Comparison of ENCODE assay signal across 31 cellular contexts in the genomic region with DNA sequence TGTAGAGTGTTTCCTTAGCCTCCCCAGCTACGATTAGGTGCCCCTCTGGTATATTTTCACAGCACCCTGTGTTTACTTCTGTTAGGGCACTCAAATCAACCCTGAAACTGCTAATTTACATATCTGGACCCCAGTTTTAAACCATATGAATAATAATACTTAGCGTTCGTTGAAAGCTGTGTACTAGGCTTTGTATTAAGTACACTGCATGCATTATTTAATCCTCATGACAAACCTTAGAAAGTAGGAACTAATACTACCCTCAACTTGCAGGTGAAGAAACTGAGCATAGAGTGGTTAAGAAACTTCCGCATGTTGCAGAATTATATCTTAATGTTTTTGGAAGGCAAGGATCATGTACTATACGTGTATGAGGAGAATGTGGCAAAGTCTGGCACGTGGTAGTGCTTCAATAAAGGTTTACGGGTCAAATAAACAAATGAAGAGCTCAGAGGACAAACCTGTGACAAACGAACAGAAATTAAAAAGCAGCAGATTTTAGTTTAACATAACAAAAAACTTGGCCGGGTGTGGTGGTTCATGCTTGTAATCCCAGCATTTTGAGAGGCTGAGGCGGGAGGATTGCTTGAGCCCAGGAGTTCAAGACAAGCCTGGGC.
"Had no signal": no experiment of that assay in that cellular context is flagged by ENCODE, and none has a peak within 500 bp of the region (broad histone marks: within the 10 kb centered on the region; RNA-seq: fewer than 3 reads in every experiment).

No MANE protein-coding gene starts in this region.

- H3K4me1 ChIP-seq: body of pancreas, breast epithelium had no signal

- H3K9me3 Mint-ChIP-seq: activated naive CD4-positive, alpha-beta T cell treated with anti-CD3 and anti-CD28 coated beads, Interleukin-2, amount 50 U/mL, for 24 hours; activated T-helper 17 cell treated with anti-CD3 and anti-CD28 coated beads, Interleukin-2, amount 50 U/mL, for 72 hours had no signal

- ATAC-seq: activated CD8-positive, alpha-beta memory T cell treated with anti-CD3 and anti-CD28 coated beads, Interleukin-2, amount 10 ng/mL, durations not matched to agents 7 days and 5 days; activated T-cell treated with anti-CD3 and anti-CD28 coated beads, Interleukin-2, amount 50 U/mL, for 72 hours; activated T-helper 17 cell treated with anti-CD3 and anti-CD28 coated beads, Interleukin-2, amount 50 U/mL, for 72 hours; body of pancreas; Right ventricle myocardium inferior had no signal

- H3K4me3 ChIP-seq: adrenal gland, body of pancreas, breast epithelium, PC-9 had no signal

- H2AFZ ChIP-seq: PC-9 had no signal

- H3K4me2 ChIP-seq: PC-9 had no signal

- H3K27me3 ChIP-seq: adrenal gland, body of pancreas, breast epithelium had no signal

- H3K4me3 Mint-ChIP-seq: activated CD4-positive, alpha-beta memory T cell treated with anti-CD3 and anti-CD28 coated beads, Interleukin-2, amount 10 ng/mL, durations not matched to agents 7 days and 5 days; activated CD8-positive, alpha-beta memory T cell treated with anti-CD3 and anti-CD28 coated beads, Interleukin-2, amount 10 ng/mL, durations not matched to agents 7 days and 5 days; activated naive CD4-positive, alpha-beta T cell treated with anti-CD3 and anti-CD28 coated beads, Interleukin-2, amount 50 U/mL, for 24 hours; activated T-cell treated with anti-CD3 and anti-CD28 coated beads, Interleukin-2, amount 50 U/mL, for 72 hours; activated T-helper 17 cell treated with anti-CD3 and anti-CD28 coated beads, Interleukin-2, amount 50 U/mL, for 72 hours had no signal

- DNase-seq: activated CD4-positive, alpha-beta memory T cell treated with anti-CD3 and anti-CD28 coated beads, Interleukin-2, amount 10 ng/mL, durations not matched to agents 7 days and 5 days; activated CD4-positive, alpha-beta T cell treated with anti-CD3 and anti-CD28 coated beads for 1 hour; activated CD4-positive, alpha-beta T cell treated with anti-CD3 and anti-CD28 coated beads for 48 hours; activated CD4-positive, CD25-positive, alpha-beta regulatory T cell; activated CD8-positive, alpha-beta memory T cell treated with anti-CD3 and anti-CD28 coated beads for 24 hours; activated CD8-positive, alpha-beta memory T cell treated with anti-CD3 and anti-CD28 coated beads, Interleukin-2, amount 10 ng/mL, durations not matched to agents 7 days and 5 days; activated CD8-positive, alpha-beta memory T cell treated with anti-CD3 and anti-CD28 coated beads, Interleukin-2, amount 50 U/mL, for 48 hours; activated gamma-delta T cell; activated naive CD4-positive, alpha-beta T cell treated with Interleukin-2 at 50 U/mL for 16 hours; activated T-cell treated with anti-CD3 and anti-CD28 coated beads, Interleukin-2, amount 50 U/mL, for 72 hours; adrenal gland; body of pancreas; NCI-H1092 treated with DMSO at 0.1 percent for 48 hours; NCI-H1417; NCI-H1930; NCI-H2081 treated with DMSO at 0.1 percent for 48 hours; NCI-H226; NCI-H446 treated with DMSO at 0.1 percent for 48 hours; NCI-H524 treated with DMSO at 0.1 percent for 48 hours; PC-9; SIG-M5; SW 1271; T-helper 1 cell; T-helper 2 cell; T-helper 9 cell; WERI-Rb-1 had no signal

- H3K4me1 Mint-ChIP-seq: activated CD4-positive, alpha-beta memory T cell treated with anti-CD3 and anti-CD28 coated beads, Interleukin-2, amount 10 ng/mL, durations not matched to agents 7 days and 5 days; activated CD8-positive, alpha-beta memory T cell treated with anti-CD3 and anti-CD28 coated beads, Interleukin-2, amount 10 ng/mL, durations not matched to agents 7 days and 5 days; activated naive CD4-positive, alpha-beta T cell treated with anti-CD3 and anti-CD28 coated beads, Interleukin-2, amount 50 U/mL, for 24 hours had no signal

- H3K27me3 Mint-ChIP-seq: activated CD4-positive, alpha-beta memory T cell treated with anti-CD3 and anti-CD28 coated beads, Interleukin-2, amount 10 ng/mL, durations not matched to agents 7 days and 5 days; activated CD8-positive, alpha-beta memory T cell treated with anti-CD3 and anti-CD28 coated beads, Interleukin-2, amount 10 ng/mL, durations not matched to agents 7 days and 5 days; activated naive CD4-positive, alpha-beta T cell treated with anti-CD3 and anti-CD28 coated beads, Interleukin-2, amount 50 U/mL, for 24 hours; activated T-helper 17 cell treated with anti-CD3 and anti-CD28 coated beads, Interleukin-2, amount 50 U/mL, for 72 hours had no signal

- H3K36me3 ChIP-seq: adrenal gland, breast epithelium, WERI-Rb-1 had no signal

- H3K27ac ChIP-seq: adrenal gland, body of pancreas, breast epithelium, PC-9, RWPE1, WERI-Rb-1 had no signal

- H3K27ac Mint-ChIP-seq: activated CD4-positive, alpha-beta memory T cell treated with anti-CD3 and anti-CD28 coated beads, Interleukin-2, amount 10 ng/mL, durations not matched to agents 7 days and 5 days; activated CD8-positive, alpha-beta memory T cell treated with anti-CD3 and anti-CD28 coated beads, Interleukin-2, amount 10 ng/mL, durations not matched to agents 7 days and 5 days; activated naive CD4-positive, alpha-beta T cell treated with anti-CD3 and anti-CD28 coated beads, Interleukin-2, amount 50 U/mL, for 24 hours; activated T-cell treated with anti-CD3 and anti-CD28 coated beads, Interleukin-2, amount 50 U/mL, for 72 hours; activated T-helper 17 cell treated with anti-CD3 and anti-CD28 coated beads, Interleukin-2, amount 50 U/mL, for 72 hours had no signal

- H3K9me3 ChIP-seq: adrenal gland, body of pancreas, breast epithelium had no signal
